9 cellular contexts compared by ENCODE assay signal in genomic region chr5:88785396-88786216, GRCh38.
DNase-seq lines count a peak whose midpoint lies in the region; ATAC-seq and TF ChIP-seq lines count a peak whose summit lies in the region.
"Had no signal": no experiment of that assay in that cellular context is flagged by ENCODE, and none has a peak within 500 bp of the region (broad histone marks: within the 10 kb centered on the region; RNA-seq: fewer than 3 reads in every experiment).

No MANE protein-coding gene starts in this region.

- TF ChIP-seq CTCF in Panc1 (IDR thresholded peaks at IDR 0.05), result no peak
- TF ChIP-seq CTCF in esophagus squamous epithelium (IDR thresholded peaks at IDR 0.05), result no peak
- no peak for TF ChIP-seq CTCF in nephron progenitor cell (IDR thresholded peaks at IDR 0.05)
- no peak for TF ChIP-seq CTCF in GM10248 (IDR thresholded peaks at IDR 0.05; ENCODE audit: control extremely low read depth, extremely low read depth, low read depth, missing control alignments)

- DNase-seq in AG08395 (ENCODE audit: low spot score) (peak; percentile 78), Panc1 (ENCODE audit: low read depth, low spot score) (peak; percentile 75), esophagus squamous epithelium (lab: John Stamatoyannopoulos, UW) (no peak), nephron progenitor cell (no peak), NCI-H1694 (lab: John Stamatoyannopoulos, UW) (no peak), GM10248 (ENCODE audit: extremely low spot score) (no peak)

- no peaks in the 10 kb centered on the region for H3K27me3 Mint-ChIP-seq in nephron progenitor cell (ENCODE audit: low read depth, poor library complexity)

- no peak for TF ChIP-seq POLR2A in esophagus squamous epithelium (IDR thresholded peaks at IDR 0.05)

- peak; percentile 46 for ATAC-seq in GM18873 (IDR thresholded peaks at IDR 0.05; ENCODE audit: low FRiP score, unreplicated experiment)
- peak; percentile 69 for ATAC-seq in HG03196 (IDR thresholded peaks at IDR 0.05; ENCODE audit: unreplicated experiment)
- ATAC-seq in Panc1, result peak; percentile 97

- H3K9me3 Mint-ChIP-seq in nephron progenitor cell, result no peaks in the 10 kb centered on the region

- in situ Hi-C loops in Panc1 (cut with HindIII; ENCODE audit: low pct_unique_long_range_greater_than_20kb, low sequenced_read_pairs), result no loop called here

- intact Hi-C loops in Panc1 (cut with micrococcal nuclease; ENCODE audit: unreplicated experiment), result no loop called here
- intact Hi-C loops in esophagus squamous epithelium (cut with DNase I), result no loop called here

- H3K36me3 ChIP-seq in Panc1 (ENCODE audit: control insufficient read depth, insufficient read depth, low read length) (no peaks in the 10 kb centered on the region), esophagus squamous epithelium (no peaks in the 10 kb centered on the region)

- no peaks in the 10 kb centered on the region for H3K36me3 Mint-ChIP-seq in nephron progenitor cell (ENCODE audit: low read depth)

- no peaks in the 10 kb centered on the region for H3K27me3 ChIP-seq in Panc1 (ENCODE audit: control insufficient read depth, insufficient read depth, low read length)
- no peaks in the 10 kb centered on the region for H3K27me3 ChIP-seq in esophagus squamous epithelium

- H3K4me3 Mint-ChIP-seq in nephron progenitor cell, result no peak overlapping the region

- WGBS in esophagus squamous epithelium, 2 donors, result 2 to 4% methylated on average over 7 of the region's 7 CpGs

- CTCF ChIA-PET in Panc1 (lab: Charles Lee) (no interaction called here), GM10248 (lab: Yijun Ruan, JAX) (interaction anchor here (1.5 to 2.7 kb wide), 3 partner anchors 20 to 56 kb away, joined by 4 to 11 read pairs (median 4); no protein-coding TSS in a partner anchor)

- H3K27ac ChIP-seq in Panc1 (ENCODE audit: low read length) (peak overlapping the region; percentile 89), esophagus squamous epithelium (peak overlapping the region; percentile 14 to 68 (median 35))
- H3K27ac ChIP-seq: HL-60 had no signal

- H3K4me3 ChIP-seq in Panc1 (ENCODE audit: low read depth in 2 of 2, low read length in 2 of 2) (peak overlapping the region; percentile 0 to 23), esophagus squamous epithelium (peak overlapping the region in 1 of 4 donors; percentile 5)

- POLR2A ChIA-PET in Panc1 (lab: Charles Lee) (interaction anchor here (0.7 kb wide), 1 partner anchor 110 kb away, joined by 8 read pairs; no protein-coding TSS in a partner anchor), GM10248 (lab: Yijun Ruan, JAX) (no interaction called here)

- H3K4me1 ChIP-seq in Panc1 (ENCODE audit: control insufficient read depth, insufficient read depth, low read length) (peaks cover 24% of the 10 kb centered on the region), esophagus squamous epithelium (peaks cover 0 to 29% (median 20%) of the 10 kb centered on the region in 3 donors)

- H3K4me1 Mint-ChIP-seq in nephron progenitor cell, result peaks cover 32% of the 10 kb centered on the region

- H3K9me3 ChIP-seq in Panc1 (ENCODE audit: control insufficient read depth, insufficient read depth, low read depth, low read length), result no peaks in the 10 kb centered on the region
- H3K9me3 ChIP-seq in esophagus squamous epithelium, result no peaks in the 10 kb centered on the region

- BruUV-seq in Panc1 (replicated peaks; lab: Mats Ljungman, UMichigan), result no TSS peak

- peak overlapping the region; percentile 90 for H3K27ac Mint-ChIP-seq in nephron progenitor cell

Comparison
In these comparisons a context has a peak if more than half of its experiments do, and no peak if none do; other contexts are left out.
1. DNase-seq: peak in AG08395 (single experiment) and Panc1 (single experiment); none in esophagus squamous epithelium (single experiment), nephron progenitor cell (single experiment), NCI-H1694 (single experiment) and GM10248 (single experiment).
2. ATAC-seq: peak in every context shown above with its lines; median percentile 97 in Panc1; 69 in HG03196; 46 in GM18873.